In the genomic region with DNA sequence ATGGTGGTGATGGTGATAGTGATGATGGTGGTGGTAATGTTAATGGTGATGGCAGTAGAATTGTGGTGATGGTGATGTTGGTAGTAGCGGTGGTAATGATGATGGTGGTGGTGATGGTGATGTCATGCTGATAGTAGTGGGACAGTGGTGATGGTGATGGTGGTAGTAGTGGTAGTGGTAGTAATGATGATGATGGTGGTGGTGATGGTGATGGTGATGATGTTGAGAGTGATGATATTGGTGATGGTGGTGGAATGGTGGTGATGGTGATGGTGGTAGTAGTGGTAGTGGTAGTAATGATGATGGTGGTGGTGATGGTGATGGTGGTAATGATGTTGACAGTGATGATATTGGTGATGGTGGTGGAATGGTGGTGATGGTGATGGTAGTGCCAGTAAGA, we compare ENCODE assay signal across 30 cellular contexts.
"Had no signal": no experiment of that assay in that cellular context is flagged by ENCODE, and none has a peak within 500 bp of the region (broad histone marks: within the 10 kb centered on the region; RNA-seq: fewer than 3 reads in every experiment).

No MANE protein-coding gene starts in this region.

- DNase-seq: activated CD4-positive, alpha-beta memory T cell treated with anti-CD3 and anti-CD28 coated beads for 36 hours; activated CD4-positive, alpha-beta T cell treated with anti-CD3 and anti-CD28 coated beads, Interleukin-2, amount 10 ng/mL, durations not matched to agents 7 days and 5 days; activated CD4-positive, CD25-positive, alpha-beta regulatory T cell; activated CD8-positive, alpha-beta memory T cell treated with anti-CD3 and anti-CD28 coated beads for 24 hours; activated gamma-delta T cell; activated naive CD4-positive, alpha-beta T cell treated with anti-CD3 and anti-CD28 coated beads for 36 hours; activated T-cell treated with anti-CD3 and anti-CD28 coated beads, Interleukin-2, amount 50 U/mL, for 48 hours; amygdala; MG63; MV-4-11; NCI-H1092 treated with DMSO at 0.1 percent for 48 hours; NCI-H1417 treated with DMSO at 0.1 percent for 48 hours; NCI-H1694; NCI-H2029; NCI-H2107; NCI-H2171 treated with DMSO at 0.1 percent for 48 hours; NCI-H226; NCI-H526; NCI-H82; SIG-M5; T-cell; T1000 had no signal

- ATAC-seq: activated T-helper 17 cell treated with anti-CD3 and anti-CD28 coated beads, Interleukin-2, amount 50 U/mL, for 72 hours; T-cell had no signal

- H3K4me3 Mint-ChIP-seq: activated CD4-positive, alpha-beta memory T cell treated with anti-CD3 and anti-CD28 coated beads for 36 hours; activated CD4-positive, alpha-beta T cell treated with anti-CD3 and anti-CD28 coated beads, Interleukin-2, amount 10 ng/mL, durations not matched to agents 7 days and 5 days; activated naive CD4-positive, alpha-beta T cell treated with anti-CD3 and anti-CD28 coated beads for 36 hours; activated naive CD8-positive, alpha-beta T cell; activated T-helper 17 cell treated with anti-CD3 and anti-CD28 coated beads, Interleukin-2, amount 50 U/mL, for 72 hours; brain; T-cell had no signal

- H3K4me1 Mint-ChIP-seq: activated CD4-positive, alpha-beta T cell treated with anti-CD3 and anti-CD28 coated beads, Interleukin-2, amount 10 ng/mL, durations not matched to agents 7 days and 5 days; activated T-helper 17 cell treated with anti-CD3 and anti-CD28 coated beads, Interleukin-2, amount 50 U/mL, for 72 hours; brain; T-cell had no signal

- H3K4me3 ChIP-seq: cardiac muscle cell, MG63 had no signal

- H3K27me3 Mint-ChIP-seq: activated CD4-positive, alpha-beta memory T cell treated with anti-CD3 and anti-CD28 coated beads for 36 hours; activated T-helper 17 cell treated with anti-CD3 and anti-CD28 coated beads, Interleukin-2, amount 50 U/mL, for 72 hours had no signal

- H3K9ac ChIP-seq: KMS-11 had no signal

- H3K27me3 ChIP-seq: cardiac muscle cell, MG63 had no signal

- H3K36me3 ChIP-seq: cardiac muscle cell, MG63 had no signal

- H3K4me2 ChIP-seq: KMS-11 had no signal

- H3K27ac ChIP-seq: cardiac muscle cell, KMS-11, VCaP had no signal

- H3K9me3 ChIP-seq: MG63 had no signal

- H3K27ac Mint-ChIP-seq: activated CD4-positive, alpha-beta memory T cell treated with anti-CD3 and anti-CD28 coated beads for 36 hours; activated CD4-positive, alpha-beta T cell treated with anti-CD3 and anti-CD28 coated beads, Interleukin-2, amount 10 ng/mL, durations not matched to agents 7 days and 5 days; activated naive CD4-positive, alpha-beta T cell treated with anti-CD3 and anti-CD28 coated beads for 36 hours; activated naive CD8-positive, alpha-beta T cell; activated T-helper 17 cell treated with anti-CD3 and anti-CD28 coated beads, Interleukin-2, amount 50 U/mL, for 72 hours; brain; T-cell had no signal

- FAIRE-seq: astrocyte, TTC549 had no signal

- H3K9me3 Mint-ChIP-seq: activated CD4-positive, alpha-beta memory T cell treated with anti-CD3 and anti-CD28 coated beads for 36 hours; activated CD4-positive, alpha-beta T cell treated with anti-CD3 and anti-CD28 coated beads, Interleukin-2, amount 10 ng/mL, durations not matched to agents 7 days and 5 days; activated naive CD4-positive, alpha-beta T cell treated with anti-CD3 and anti-CD28 coated beads for 36 hours; activated T-helper 17 cell treated with anti-CD3 and anti-CD28 coated beads, Interleukin-2, amount 50 U/mL, for 72 hours; T-cell had no signal
